In the genomic region with DNA sequence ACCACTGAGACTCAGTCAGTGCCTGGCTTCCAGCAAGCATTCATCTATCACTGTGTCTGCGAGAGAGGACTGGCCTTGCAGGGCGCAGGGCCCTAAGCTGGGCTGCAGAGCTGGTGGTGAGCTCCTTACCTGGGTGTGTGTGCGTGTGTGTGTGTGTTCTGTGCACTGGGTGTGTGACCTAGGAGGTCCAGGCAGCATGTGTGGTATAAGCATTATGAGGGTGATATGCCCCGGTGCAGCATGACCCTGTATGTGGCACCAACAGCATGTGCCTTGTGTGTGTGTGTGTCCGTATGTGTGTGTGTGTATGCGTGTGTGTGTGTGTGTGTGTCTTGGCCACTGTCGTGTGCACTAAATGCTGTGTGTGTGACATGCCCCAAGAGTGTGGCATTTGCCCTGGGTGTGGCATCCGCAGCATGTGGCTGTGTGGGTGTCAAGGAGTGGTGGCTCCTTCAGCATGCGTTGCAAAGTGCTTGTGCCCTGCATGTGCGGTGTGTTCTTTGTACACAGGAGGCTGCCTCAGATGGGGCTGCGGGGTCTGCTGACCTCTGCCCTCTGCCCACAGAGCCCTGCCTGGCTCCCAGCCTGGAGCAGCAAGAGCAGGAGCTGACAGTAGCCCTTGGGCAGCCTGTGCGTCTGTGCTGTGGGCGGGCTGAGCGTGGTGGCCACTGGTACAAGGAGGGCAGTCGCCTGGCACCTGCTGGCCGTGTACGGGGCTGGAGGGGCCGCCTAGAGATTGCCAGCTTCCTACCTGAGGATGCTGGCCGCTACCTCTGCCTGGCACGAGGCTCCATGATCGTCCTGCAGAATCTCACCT, we compare ENCODE assay signal across 1 cellular context.
TF ChIP-seq lines count a peak whose summit lies in the region.

No MANE protein-coding gene starts in this region.

TF ChIP-seq in A549, 52 proteins besides CTCF, POLR2A, EP300 and RAD21:
- TF ChIP-seq GATA3 (IDR thresholded peaks at IDR 0.05; ENCODE audit: borderline replicate concordance) (no peak), CBX2 (IDR thresholded peaks at IDR 0.05; ENCODE audit: borderline replicate concordance, low read depth) (no peak), HDAC2 (IDR thresholded peaks at IDR 0.05) (no peak), MAFK (IDR thresholded peaks at IDR 0.05; ENCODE audit: partially characterized antibody) (no peak), EHMT2 (IDR thresholded peaks at IDR 0.05; ENCODE audit: low read depth) (no peak), RARB (CRISPR knock-in tag; IDR thresholded peaks at IDR 0.05) (no peak), NR3C1 (IDR thresholded peaks at IDR 0.05) (no peak), HOXB13 (CRISPR knock-in tag; IDR thresholded peaks at IDR 0.05; ENCODE audit: low read depth) (no peak)
- TF ChIP-seq, protein P1, sequence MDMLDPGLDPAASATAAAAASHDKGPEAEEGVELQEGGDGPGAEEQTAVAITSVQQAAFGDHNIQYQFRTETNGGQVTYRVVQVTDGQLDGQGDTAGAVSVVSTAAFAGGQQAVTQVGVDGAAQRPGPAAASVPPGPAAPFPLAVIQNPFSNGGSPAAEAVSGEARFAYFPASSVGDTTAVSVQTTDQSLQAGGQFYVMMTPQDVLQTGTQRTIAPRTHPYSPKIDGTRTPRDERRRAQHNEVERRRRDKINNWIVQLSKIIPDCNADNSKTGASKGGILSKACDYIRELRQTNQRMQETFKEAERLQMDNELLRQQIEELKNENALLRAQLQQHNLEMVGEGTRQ (IDR thresholded peaks at IDR 0.05), result no peak
- TF ChIP-seq, protein P2, sequence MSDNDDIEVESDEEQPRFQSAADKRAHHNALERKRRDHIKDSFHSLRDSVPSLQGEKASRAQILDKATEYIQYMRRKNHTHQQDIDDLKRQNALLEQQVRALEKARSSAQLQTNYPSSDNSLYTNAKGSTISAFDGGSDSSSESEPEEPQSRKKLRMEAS (IDR thresholded peaks at IDR 0.05), result no peak
